In genomic region chr10:20976891-20977684, GRCh38 we compare ENCODE assay signal across 1 cellular context.
TF ChIP-seq lines count a peak whose summit lies in the region.

No MANE protein-coding gene starts in this region.

TF ChIP-seq in SK-N-SH, 30 proteins besides CTCF, POLR2A, EP300 and RAD21 (continued from another document):
- TF ChIP-seq MXI1 (IDR thresholded peaks at IDR 0.05; ENCODE audit: low read depth, low read length), result no peak
- no peak for TF ChIP-seq SMC3 (IDR thresholded peaks at IDR 0.05; ENCODE audit: low read depth, low read length)
